Comparison of ENCODE assay signal across 30 cellular contexts in the genomic region with DNA sequence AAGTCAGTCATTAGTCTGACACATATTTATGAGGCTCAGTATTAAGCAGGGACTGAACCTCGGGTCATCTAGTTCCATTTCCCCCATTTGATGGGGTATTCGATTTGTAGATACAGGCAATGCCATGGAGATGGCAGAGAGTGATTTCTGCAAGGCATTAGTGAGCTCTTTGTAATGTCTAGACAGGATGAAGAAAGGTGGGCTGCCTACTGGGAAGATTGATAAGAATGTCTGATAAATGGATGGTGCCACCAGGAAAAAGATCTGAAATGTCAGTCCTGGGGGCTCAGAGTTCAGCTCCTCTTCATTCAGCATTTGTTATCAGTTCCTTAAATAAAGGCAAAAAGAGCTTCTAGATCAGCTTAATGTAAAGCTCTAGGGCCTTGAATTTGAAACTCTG. TPM values are rescaled to one million over a fixed set of nuclear protein-coding genes. Genes with fewer than 3 reads are reported as not detected.
"Had no signal": no experiment of that assay in that cellular context is flagged by ENCODE, and none has a peak within 500 bp of the region (broad histone marks: within the 10 kb centered on the region; RNA-seq: fewer than 3 reads in every experiment).

No MANE protein-coding gene starts in this region.

- H3K9ac ChIP-seq: parathyroid adenoma had no signal

- H3K27ac Mint-ChIP-seq: endodermal cell; natural killer cell; progenitor cell of endocrine pancreas; stimulated activated naive B cell treated with anti-CD40 and anti-IgM and Interleukin-4, amounts not matched to agents 10 μg/mL and 1 μg/mL and 100 μg/mL, for 72 hours; stimulated activated naive CD8-positive, alpha-beta T cell treated with anti-CD3 and anti-CD28 coated beads, Interleukin-15, Interleukin-2, amounts not matched to agents 100 ng/mL and 50 ng/mL, for 24 hours; type B pancreatic cell had no signal

- H3K4me1 ChIP-seq: gastrocnemius medialis, left lung, parathyroid adenoma, right lobe of liver, testis, tibial artery had no signal

- H3K9me3 Mint-ChIP-seq: endodermal cell; neural crest cell; stimulated activated naive CD8-positive, alpha-beta T cell treated with anti-CD3 and anti-CD28 coated beads, Interleukin-15, Interleukin-2, amounts not matched to agents 100 ng/mL and 50 ng/mL, for 24 hours had no signal

- H3K4me1 Mint-ChIP-seq: natural killer cell; neural crest cell; stimulated activated naive B cell treated with anti-CD40 and anti-IgM and Interleukin-4, amounts not matched to agents 10 μg/mL and 1 μg/mL and 100 μg/mL, for 72 hours had no signal

- DNase-seq: cerebellar nuclear complex; effector CD8-positive, alpha-beta T cell; endodermal cell; foreskin fibroblast; gastrocnemius medialis; head of caudate nucleus; kidney; left cardiac atrium; left lung; natural killer cell; right lobe of liver; small intestine; stimulated activated CD4-positive, alpha-beta T cell treated with anti-CD3 and anti-CD28 coated beads, Interleukin-15, amount 100 ng/mL, for 24 hours; stimulated activated CD4-positive, alpha-beta T cell treated with anti-CD3 and anti-CD28 coated beads, Interleukin-2, amount 100 ng/mL, for 48 hours; stimulated activated naive B cell treated with anti-CD40 and anti-IgM and Interleukin-4, amounts not matched to agents 10 μg/mL and 1 μg/mL and 100 μg/mL, for 72 hours; testis; tibial artery had no signal

- H3K27me3 Mint-ChIP-seq: progenitor cell of endocrine pancreas; stimulated activated naive B cell treated with anti-CD40 and anti-IgM and Interleukin-4, amounts not matched to agents 10 μg/mL and 1 μg/mL and 100 μg/mL, for 72 hours; stimulated activated naive CD8-positive, alpha-beta T cell treated with anti-CD3 and anti-CD28 coated beads, Interleukin-15, Interleukin-2, amounts not matched to agents 100 ng/mL and 50 ng/mL, for 24 hours had no signal

- H3K9me3 ChIP-seq: gastrocnemius medialis, left lung, right lobe of liver, testis, tibial artery had no signal

- H2AFZ ChIP-seq: parathyroid adenoma had no signal

- H3K36me3 Mint-ChIP-seq: natural killer cell; stimulated activated naive B cell treated with anti-CD40 and anti-IgM and Interleukin-4, amounts not matched to agents 10 μg/mL and 1 μg/mL and 100 μg/mL, for 72 hours had no signal

- H3K27ac ChIP-seq: epithelial cell of prostate, gastrocnemius medialis, left lung, parathyroid adenoma, right lobe of liver, testis, tibial artery had no signal

- H3K79me2 ChIP-seq: parathyroid adenoma had no signal

- H3K36me3 ChIP-seq: gastrocnemius medialis, left lung, right lobe of liver, tibial artery had no signal

- H3K27me3 ChIP-seq: gastrocnemius medialis, left lung, right lobe of liver, testis, tibial artery had no signal

- H3K4me3 Mint-ChIP-seq: endodermal cell; natural killer cell; neural crest cell; stimulated activated naive B cell treated with anti-CD40 and anti-IgM and Interleukin-4, amounts not matched to agents 10 μg/mL and 1 μg/mL and 100 μg/mL, for 72 hours; stimulated activated naive CD8-positive, alpha-beta T cell treated with anti-CD3 and anti-CD28 coated beads, Interleukin-15, Interleukin-2, amounts not matched to agents 100 ng/mL and 50 ng/mL, for 24 hours; type B pancreatic cell had no signal

- ATAC-seq: esophagus mucosa; gastrocnemius medialis; left cardiac atrium; left lung; natural killer cell; right lobe of liver; stimulated activated naive B cell treated with anti-CD40 and anti-IgM and Interleukin-4, amounts not matched to agents 10 μg/mL and 1 μg/mL and 100 μg/mL, for 72 hours had no signal

- H3K4me3 ChIP-seq: gastrocnemius medialis, left lung, right lobe of liver, testis, tibial artery had no signal

RNA-seq across cellular contexts. Expression of gene HS3ST5, which starts 51.4 kb away (rescaled TPM):
- total RNA-seq: esophagus mucosa, glomerular endothelial cell, left cardiac atrium, lower leg skin, lung microvascular endothelial cell, mesenteric fat pad, mononuclear cell, natural killer cell, osteoblast, right lobe of liver had no signal
